12 cellular contexts compared by ENCODE assay signal in the genomic region with DNA sequence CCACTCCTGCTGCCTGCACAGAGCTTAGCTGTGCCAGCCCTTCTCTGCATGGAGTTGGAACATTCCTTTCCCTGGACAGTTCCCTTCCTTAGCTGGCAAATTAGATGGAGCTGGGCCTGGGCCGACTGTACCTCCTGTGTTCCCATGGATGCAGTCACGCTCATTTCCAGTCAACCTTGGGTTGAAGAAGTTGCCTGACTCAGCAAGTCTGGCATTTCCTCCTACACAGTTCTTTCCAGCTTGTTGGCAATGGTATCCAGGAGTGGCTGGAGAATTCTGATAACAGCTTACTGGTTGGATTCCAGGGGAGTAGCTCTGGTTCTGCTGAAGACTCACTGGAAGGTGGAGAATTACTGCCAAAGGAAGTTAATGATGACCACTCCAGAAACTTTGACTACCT. TPM values are rescaled to one million over a fixed set of nuclear protein-coding genes. Genes with fewer than 3 reads are reported as not detected.
DNase-seq lines count a peak whose midpoint lies in the region; ATAC-seq and TF ChIP-seq lines count a peak whose summit lies in the region.
"Had no signal": no experiment of that assay in that cellular context is flagged by ENCODE, and none has a peak within 500 bp of the region (broad histone marks: within the 10 kb centered on the region; RNA-seq: fewer than 3 reads in every experiment).

No MANE protein-coding gene starts in this region.

- ATAC-seq in HG03139 (IDR thresholded peaks at IDR 0.05; ENCODE audit: unreplicated experiment) = no peak
- no peak for ATAC-seq in HG03469 (IDR thresholded peaks at IDR 0.05; ENCODE audit: unreplicated experiment)
- ATAC-seq: activated CD8-positive, alpha-beta T cell treated with anti-CD3 and anti-CD28 coated beads, Interleukin-2, amount 10 ng/mL, durations not matched to agents 7 days and 5 days; activated naive CD8-positive, alpha-beta T cell treated with anti-CD3 and anti-CD28 coated beads, Interleukin-2, amount 50 U/mL, for 24 hours had no signal

- CTCF ChIA-PET in PC-9 (lab: Charles Lee) = no interaction called here

- H4K20me1 ChIP-seq in PC-9 (ENCODE audit: insufficient read depth) = no peaks in the 10 kb centered on the region

- no peak overlapping the region for H2AFZ ChIP-seq in PC-9

- H3F3A ChIP-seq in PC-9 (ENCODE audit: insufficient read depth, low read depth) = no peaks in the 10 kb centered on the region

- no peaks in the 10 kb centered on the region for H3K9me2 ChIP-seq in PC-9 (ENCODE audit: insufficient read depth)

- intact Hi-C loops in PC-9 (cut with micrococcal nuclease; ENCODE audit: unreplicated experiment) = loop anchor here (1.0 kb wide), 1 partner anchor 54 kb away; no protein-coding TSS in a partner anchor

- peaks cover 4% of the 10 kb centered on the region; the same call in 1 of the 2 replicates for H3K4me1 ChIP-seq in PC-9 (replicated peaks; ENCODE audit: insufficient read depth)

- POLR2A ChIA-PET in PC-9 (lab: Charles Lee; ENCODE audit: unreplicated experiment) = interaction anchor here (0.6 to 0.8 kb wide), 3 partner anchors 20 to 473 kb away, joined by 3 to 5 read pairs (median 3); no protein-coding TSS in a partner anchor

- BruUV-seq in PC-9 (replicated peaks; lab: Mats Ljungman, UMichigan) = no TSS peak

- H3K9me3 ChIP-seq in PC-9 (ENCODE audit: insufficient read depth, low read depth) = no peaks in the 10 kb centered on the region

- TF ChIP-seq CTCF in PC-9 (conservative IDR thresholded peaks at IDR 0.05) (no peak), epithelial cell of proximal tubule (conservative IDR thresholded peaks at IDR 0.05; ENCODE audit: low read depth, low read length) (no peak), retinal pigment epithelial cell (conservative IDR thresholded peaks at IDR 0.05; ENCODE audit: low read depth, low read length) (no peak)

- peak; percentile 63 for DNase-seq in ELR (ENCODE audit: low read depth)
- peak; percentile 47 to 50 for DNase-seq in PC-9
- peak; percentile 96 for DNase-seq in epithelial cell of proximal tubule (ENCODE audit: low read depth)
- DNase-seq in retinal pigment epithelial cell (ENCODE audit: low read depth) = peak; percentile 19
- no peak for DNase-seq in inferior parietal cortex (ENCODE audit: extremely low spot score)
- DNase-seq: activated CD8-positive, alpha-beta T cell treated with anti-CD3 and anti-CD28 coated beads, Interleukin-2, amount 10 ng/mL, durations not matched to agents 7 days and 5 days; activated naive CD8-positive, alpha-beta T cell treated with anti-CD3 and anti-CD28 coated beads, Interleukin-2, amount 50 U/mL, for 24 hours; DND-41; stimulated activated CD4-positive, alpha-beta T cell treated with anti-CD3 and anti-CD28 coated beads, Interleukin-4, amount 100 ng/mL, for 1 hour had no signal

- no peak overlapping the region for H3K4me2 ChIP-seq in PC-9
- H3K4me2 ChIP-seq: KMS-11 had no signal

- no peaks in the 10 kb centered on the region for H3K79me2 ChIP-seq in PC-9 (ENCODE audit: low read depth)

- H3K4me3 ChIP-seq in PC-9 (no peak overlapping the region), epithelial cell of proximal tubule (ENCODE audit: low read depth, low read length) (no peak overlapping the region), retinal pigment epithelial cell (ENCODE audit: low read length) (no peak overlapping the region)

- no peaks in the 10 kb centered on the region for H3K27me3 ChIP-seq in PC-9 (ENCODE audit: insufficient read depth, low read depth)

- H3K27ac ChIP-seq in PC-9 = no peak overlapping the region
- H3K27ac ChIP-seq: KMS-11 had no signal

- no peaks in the 10 kb centered on the region for H3K36me3 ChIP-seq in PC-9 (ENCODE audit: low read depth)

RNA-seq across cellular contexts. Expression of gene TAF1L, which starts 9.2 kb away (rescaled TPM):
- total RNA-seq in PC-9 (2021) = 0.07 TPM in 1 of 2 replicates, not detected in the other
- total RNA-seq in epithelial cell of proximal tubule = under 0.01 TPM in 1 of 2 replicates, not detected in the other
